Comparison of ENCODE assay signal across 1 cellular context in genomic region chr17:61406543-61406845, GRCh38.
TF ChIP-seq lines count a peak whose summit lies in the region.

No MANE protein-coding gene starts in this region.

TF ChIP-seq in GM23338, 12 proteins besides CTCF, POLR2A, EP300 and RAD21 (continued from another document):
- TF ChIP-seq NANOG (IDR thresholded peaks at IDR 0.05; ENCODE audit: borderline replicate concordance) (no peak), EZH2 (IDR thresholded peaks at IDR 0.05; ENCODE audit: low read depth, unreplicated experiment) (no peak), POLR2AphosphoS5 (IDR thresholded peaks at IDR 0.05; ENCODE audit: low read depth) (no peak), ZNF462 (CRISPR knock-in tag; IDR thresholded peaks at IDR 0.05) (no peak), REST (IDR thresholded peaks at IDR 0.05; ENCODE audit: unreplicated experiment) (no peak), JUNB (IDR thresholded peaks at IDR 0.05; ENCODE audit: unreplicated experiment) (no peak), ZNF114 (CRISPR knock-in tag; IDR thresholded peaks at IDR 0.05) (no peak), ZNF331 (CRISPR knock-in tag; IDR thresholded peaks at IDR 0.05; ENCODE audit: low read depth) (no peak), STAT1 (IDR thresholded peaks at IDR 0.05; ENCODE audit: unreplicated experiment) (no peak), EZH2phosphoT487 (IDR thresholded peaks at IDR 0.05; ENCODE audit: unreplicated experiment) (no peak)
